Comparison of ENCODE assay signal across 1 cellular context in the genomic region with DNA sequence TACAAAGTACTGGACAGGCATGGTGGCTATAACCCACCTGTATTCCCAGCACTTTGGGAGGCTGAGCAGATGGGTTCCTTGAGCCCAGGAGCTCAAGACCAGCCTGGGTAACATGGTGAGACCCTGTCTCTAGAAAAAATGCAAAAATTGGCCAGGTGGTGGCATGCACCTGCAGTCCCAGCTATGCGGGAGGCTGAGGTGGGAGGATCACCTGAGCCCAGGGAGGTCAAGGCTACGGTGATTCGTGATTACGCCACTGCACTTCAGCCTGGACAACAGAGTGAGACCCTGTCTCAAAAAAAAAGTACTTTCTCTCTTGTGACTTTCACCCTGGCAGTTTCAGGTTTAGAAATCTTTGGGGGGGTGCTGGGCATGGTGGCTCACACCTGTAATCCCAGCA.
A peak's percentile ranks its signal among the peaks of the same experiment; 100 is the strongest.
TF ChIP-seq lines count a peak whose summit lies in the region.

No MANE protein-coding gene starts in this region.

TF ChIP-seq in H1, 55 proteins besides CTCF, POLR2A, EP300 and RAD21:
- TF ChIP-seq POLR2AphosphoS5 (IDR thresholded peaks at IDR 0.05; ENCODE audit: low read depth, low read length) = peak; percentile 56; the same call in 1 of the 2 replicates
- no peak for TF ChIP-seq YY1 (IDR thresholded peaks at IDR 0.05; ENCODE audit: low read depth, low read length)
- TF ChIP-seq RBBP5 (IDR thresholded peaks at IDR 0.05; ENCODE audit: borderline replicate concordance, low read depth, low read length) = no peak
- no peak for TF ChIP-seq HDAC2 (IDR thresholded peaks at IDR 0.05; ENCODE audit: borderline replicate concordance in 1 of 2, low read depth in 2 of 2, low read length in 2 of 2)
TF ChIP-seq in H1: peak in this region for 1.
